ENCODE assay signal across 17 cellular contexts in genomic region chr3:63130625-63131024, GRCh38.
DNase-seq lines count a peak whose midpoint lies in the region; ATAC-seq and TF ChIP-seq lines count a peak whose summit lies in the region.
"Had no signal": no experiment of that assay in that cellular context is flagged by ENCODE, and none has a peak within 500 bp of the region (broad histone marks: within the 10 kb centered on the region; RNA-seq: fewer than 3 reads in every experiment).

No MANE protein-coding gene starts in this region.

- H3K36me3 ChIP-seq in A673 (ENCODE audit: insufficient read depth, low read length, poor library complexity, severe bottlenecking) (no peaks in the 10 kb centered on the region), HUES64 (ENCODE audit: insufficient read depth, low read length) (no peaks in the 10 kb centered on the region), Peyer's patch (no peaks in the 10 kb centered on the region)
- H3K36me3 ChIP-seq: BLaER1 had no signal

- peak; percentile 1 for DNase-seq in A673 (ENCODE audit: low spot score)
- DNase-seq in WTC11 (ENCODE audit: low spot score): no peak
- peak; percentile 24 for DNase-seq in iPS-NIHi11 (ENCODE audit: low spot score)
- DNase-seq in Peyer's patch: no peak
- no peak for DNase-seq in hippocampal formation (lab: John Stamatoyannopoulos, UW)
- no peak for DNase-seq in NCI-H526 treated with DMSO at 0.1 percent for 48 hours (lab: John Stamatoyannopoulos, UW)
- DNase-seq in cardiac septum (ENCODE audit: low spot score): no peak
- DNase-seq: CD4-positive, alpha-beta memory T cell; DMS153; DMS79; GDM1; HCEC 1CT had no signal

- H3K4me3 Mint-ChIP-seq in WTC11: no peak overlapping the region
- H3K4me3 Mint-ChIP-seq: CD14-positive monocyte; CD4-positive, alpha-beta memory T cell had no signal

- H3K27me3 ChIP-seq in A673 (replicated peaks; ENCODE audit: insufficient read depth, low read depth, low read length, poor library complexity): no peaks in the 10 kb centered on the region
- no peaks in the 10 kb centered on the region for H3K27me3 ChIP-seq in HUES64 (ENCODE audit: insufficient read depth, low read length)
- no peaks in the 10 kb centered on the region for H3K27me3 ChIP-seq in Peyer's patch
- H3K27me3 ChIP-seq: BLaER1 had no signal

- TF ChIP-seq CTCF in A673 (conservative IDR thresholded peaks at IDR 0.05; ENCODE audit: low read depth, low read length): no peak
- no peak for TF ChIP-seq CTCF in WTC11 (IDR thresholded peaks at IDR 0.05)
- TF ChIP-seq CTCF in Peyer's patch (IDR thresholded peaks at IDR 0.05): no peak

- TF ChIP-seq POLR2A in Peyer's patch (IDR thresholded peaks at IDR 0.05): no peak

- H3K9ac ChIP-seq in HUES64 (ENCODE audit: low read depth, low read length): 0 out of 2 replicates have a peak overlapping the region, but pooled peaks have one; percentile 28
- H3K9ac ChIP-seq: BLaER1 had no signal

- CTCF ChIA-PET in A673 (lab: Charles Lee) (no interaction called here), WTC11 (lab: Charles Lee) (no interaction called here)

- H3K36me3 Mint-ChIP-seq in WTC11: no peaks in the 10 kb centered on the region
- H3K36me3 Mint-ChIP-seq: CD14-positive monocyte; CD4-positive, alpha-beta memory T cell had no signal

- no peaks in the 10 kb centered on the region; the same call in 1 of the 2 replicates for H3K27me3 Mint-ChIP-seq in WTC11 (ENCODE audit: low read depth)
- H3K27me3 Mint-ChIP-seq: CD4-positive, alpha-beta memory T cell had no signal

- WGBS in HUES64: 12% methylated on average over 3 of the region's 3 CpGs

- H3K27ac ChIP-seq in A673 (ENCODE audit: low read depth, low read length, poor library complexity, severe bottlenecking) (no peak overlapping the region), HUES64 (ENCODE audit: low read depth, low read length) (peak overlapping the region; percentile 32; the same call in 1 of the 2 replicates), Peyer's patch (no peak overlapping the region)
- H3K27ac ChIP-seq: 22Rv1, A549, BLaER1 had no signal

- H3K4me1 Mint-ChIP-seq in WTC11: peaks cover 54% of the 10 kb centered on the region
- H3K4me1 Mint-ChIP-seq: CD14-positive monocyte; CD4-positive, alpha-beta memory T cell had no signal

- no peak overlapping the region for H3K4me3 ChIP-seq in A673 (ENCODE audit: low read depth, low read length, poor library complexity, severe bottlenecking)
- H3K4me3 ChIP-seq in HUES64 (ENCODE audit: low read length): no peak overlapping the region
- H3K4me3 ChIP-seq in Peyer's patch: no peak overlapping the region
- H3K4me3 ChIP-seq: A549, BLaER1 had no signal

- intact Hi-C loops in A673 (cut with micrococcal nuclease; ENCODE audit: unreplicated experiment) (no loop called here), cardiac septum (cut with DNase I) (no loop called here)

- H3K27ac Mint-ChIP-seq in WTC11: no peak overlapping the region
- H3K27ac Mint-ChIP-seq: CD14-positive monocyte; CD4-positive, alpha-beta memory T cell had no signal

- ATAC-seq in WTC11: peak; percentile 64
- ATAC-seq: A549 had no signal

- no peaks in the 10 kb centered on the region for H3K4me1 ChIP-seq in A673 (ENCODE audit: insufficient read depth, low read length, poor library complexity, severe bottlenecking)
- peaks cover 54% of the 10 kb centered on the region for H3K4me1 ChIP-seq in HUES64 (ENCODE audit: insufficient read depth, low read length)
- no peaks in the 10 kb centered on the region for H3K4me1 ChIP-seq in Peyer's patch
- H3K4me1 ChIP-seq: A549, BLaER1 had no signal

- POLR2A ChIA-PET in A673 (lab: Charles Lee; ENCODE audit: low non-redundant PET) (no interaction called here), WTC11 (lab: Charles Lee) (no interaction called here)

- no TSS peak for BruUV-seq in A673 (replicated peaks; lab: Mats Ljungman, UMichigan)

- H3K9me3 Mint-ChIP-seq in WTC11: no peaks in the 10 kb centered on the region

- H3K9me3 ChIP-seq in A673 (ENCODE audit: low read depth, low read length, poor library complexity, severe bottlenecking) (no peaks in the 10 kb centered on the region), HUES64 (ENCODE audit: insufficient read depth, low read depth, low read length) (no peaks in the 10 kb centered on the region), Peyer's patch (no peaks in the 10 kb centered on the region)
- H3K9me3 ChIP-seq: A549, BLaER1 had no signal

TF ChIP-seq in WTC11, 78 proteins besides CTCF, POLR2A, EP300 and RAD21:
- TF ChIP-seq PREB (CRISPR knock-in tag; IDR thresholded peaks at IDR 0.05; ENCODE audit: borderline replicate concordance) (no peak), TEAD1 (CRISPR knock-in tag; IDR thresholded peaks at IDR 0.05) (0 out of 2 replicates have a peak, but pooled peaks have one; percentile 37)

Comparison
In these comparisons a context has a peak if more than half of its experiments do, and no peak if none do; other contexts are left out.
1. DNase-seq: peak in A673 (single experiment) and iPS-NIHi11 (single experiment); none in WTC11 (single experiment), Peyer's patch (0 of 3), hippocampal formation (0 of 2), NCI-H526 treated with DMSO at 0.1 percent for 48 hours (single experiment) and cardiac septum (single experiment).